8 cellular contexts compared by ENCODE assay signal in genomic region chr17:45197555-45198334, GRCh38. TPM values are rescaled to one million over a fixed set of nuclear protein-coding genes. Genes with fewer than 3 reads are reported as not detected.
DNase-seq lines count a peak whose midpoint lies in the region; ATAC-seq and TF ChIP-seq lines count a peak whose summit lies in the region.

No MANE protein-coding gene starts in this region.

- in situ Hi-C loops in KBM-7 (cut with MboI; ENCODE audit: low pct_unique_long_range_greater_than_20kb, low sequenced_read_pairs), result no loop called here
- in situ Hi-C loops in Panc1 (cut with HindIII; ENCODE audit: low pct_unique_long_range_greater_than_20kb, low sequenced_read_pairs), result no loop called here

- no peak overlapping the region for H3K4me3 Mint-ChIP-seq in activated T-helper 1 cell treated with anti-CD3 and anti-CD28 coated beads, Interleukin-12 subunit alpha, Interleukin-12 subunit beta, Interleukin-2, Interleukin-4 antibody, amounts not matched to agents 30 ng/mL and 10 ng/mL and 1 ng/mL, durations not matched to agents 14 hours and 24 hours and 36 hours
- no peak overlapping the region for H3K4me3 Mint-ChIP-seq in natural killer cell treated with Interleukin-12 subunit alpha and Interleukin-12 subunit beta and Interleukin-15 and Interleukin-18, amount 100 ng/mL, for 72 hours
- H3K4me3 Mint-ChIP-seq in stimulated activated naive B cell treated with anti-CD40 and anti-IgM and Interleukin-4, amounts not matched to agents 10 μg/mL and 1 μg/mL and 100 μg/mL, for 72 hours, result no peak overlapping the region

- H3K27me3 ChIP-seq in BJ (ENCODE audit: control insufficient read depth, insufficient read depth, low read length) (no peaks in the 10 kb centered on the region), Panc1 (ENCODE audit: control insufficient read depth, insufficient read depth, low read length) (no peaks in the 10 kb centered on the region)

- H3K4me1 Mint-ChIP-seq in activated T-helper 1 cell treated with anti-CD3 and anti-CD28 coated beads, Interleukin-12 subunit alpha, Interleukin-12 subunit beta, Interleukin-2, Interleukin-4 antibody, amounts not matched to agents 30 ng/mL and 10 ng/mL and 1 ng/mL, durations not matched to agents 14 hours and 24 hours and 36 hours (ENCODE audit: low read depth), result no peaks in the 10 kb centered on the region
- no peaks in the 10 kb centered on the region for H3K4me1 Mint-ChIP-seq in natural killer cell treated with Interleukin-12 subunit alpha and Interleukin-12 subunit beta and Interleukin-15 and Interleukin-18, amount 100 ng/mL, for 72 hours (ENCODE audit: low read depth in 2 of 2)
- peaks cover 3 to 10% of the 10 kb centered on the region in 2 donors for H3K4me1 Mint-ChIP-seq in stimulated activated naive B cell treated with anti-CD40 and anti-IgM and Interleukin-4, amounts not matched to agents 10 μg/mL and 1 μg/mL and 100 μg/mL, for 72 hours

- DNase-seq in BJ (ENCODE audit: low read depth) (no peak), KBM-7 (peak; percentile 91), Panc1 (ENCODE audit: low read depth, low spot score) (peak; percentile 61), fibroblast of mammary gland (ENCODE audit: low read depth) (peak; percentile 83)
- peak; percentile 79 for DNase-seq in activated T-helper 1 cell treated with anti-CD3 and anti-CD28 coated beads, Interleukin-12 subunit alpha, Interleukin-12 subunit beta, Interleukin-2, Interleukin-4 antibody, amounts not matched to agents 30 ng/mL and 10 ng/mL and 1 ng/mL, durations not matched to agents 14 hours and 24 hours and 36 hours (ENCODE audit: low spot score)
- DNase-seq in natural killer cell treated with Interleukin-12 subunit alpha and Interleukin-12 subunit beta and Interleukin-15 and Interleukin-18, amount 100 ng/mL, for 72 hours (ENCODE audit: low spot score), result peak; percentile 91
- DNase-seq in stimulated activated naive B cell treated with anti-CD40 and anti-IgM and Interleukin-4, amounts not matched to agents 10 μg/mL and 1 μg/mL and 100 μg/mL, for 72 hours, result peak; percentile 86

- H3K36me3 ChIP-seq in BJ (ENCODE audit: control insufficient read depth, insufficient read depth, low read length) (no peaks in the 10 kb centered on the region), Panc1 (ENCODE audit: control insufficient read depth, insufficient read depth, low read length) (no peaks in the 10 kb centered on the region)

- no peaks in the 10 kb centered on the region for H3K9me3 ChIP-seq in Panc1 (ENCODE audit: control insufficient read depth, insufficient read depth, low read depth, low read length)

- peaks cover 18% of the 10 kb centered on the region for H3K4me1 ChIP-seq in Panc1 (ENCODE audit: control insufficient read depth, insufficient read depth, low read length)

- peak; percentile 64 for ATAC-seq in GM19438 (IDR thresholded peaks at IDR 0.05; ENCODE audit: low read depth, unreplicated experiment)
- peak; percentile 100 for ATAC-seq in Panc1
- peak; percentile 99 to 100 for ATAC-seq in natural killer cell treated with Interleukin-12 subunit alpha and Interleukin-12 subunit beta and Interleukin-15 and Interleukin-18, amount 100 ng/mL, for 72 hours
- peak; percentile 99 for ATAC-seq in stimulated activated naive B cell treated with anti-CD40 and anti-IgM and Interleukin-4, amounts not matched to agents 10 μg/mL and 1 μg/mL and 100 μg/mL, for 72 hours (replicated peaks)

- intact Hi-C loops in Panc1 (cut with micrococcal nuclease; ENCODE audit: unreplicated experiment), result loop anchor here (1.0 kb wide), 1 partner anchor 62 kb away; the partner anchor contains the start of gene ACBD4
- intact Hi-C loops in activated T-helper 1 cell treated with anti-CD3 and anti-CD28 coated beads, Interleukin-12 subunit alpha, Interleukin-12 subunit beta, Interleukin-2, Interleukin-4 antibody, amounts not matched to agents 30 ng/mL and 10 ng/mL and 1 ng/mL, durations not matched to agents 14 hours and 24 hours and 36 hours (cut with micrococcal nuclease), result loop anchor here (1.0 to 2.0 kb wide), 3 partner anchors 45 to 62 kb away; partner anchors contain the start of genes ACBD4 and HEXIM1

- H3K9me3 Mint-ChIP-seq in activated T-helper 1 cell treated with anti-CD3 and anti-CD28 coated beads, Interleukin-12 subunit alpha, Interleukin-12 subunit beta, Interleukin-2, Interleukin-4 antibody, amounts not matched to agents 30 ng/mL and 10 ng/mL and 1 ng/mL, durations not matched to agents 14 hours and 24 hours and 36 hours, result no peaks in the 10 kb centered on the region
- H3K9me3 Mint-ChIP-seq in natural killer cell treated with Interleukin-12 subunit alpha and Interleukin-12 subunit beta and Interleukin-15 and Interleukin-18, amount 100 ng/mL, for 72 hours, result no peaks in the 10 kb centered on the region
- no peaks in the 10 kb centered on the region for H3K9me3 Mint-ChIP-seq in stimulated activated naive B cell treated with anti-CD40 and anti-IgM and Interleukin-4, amounts not matched to agents 10 μg/mL and 1 μg/mL and 100 μg/mL, for 72 hours

- peak overlapping the region; percentile 88 for H3K27ac ChIP-seq in Panc1 (ENCODE audit: low read length)

- no TSS peak for BruUV-seq in Panc1 (replicated peaks; lab: Mats Ljungman, UMichigan)

- POLR2A ChIA-PET in BJ (lab: Charles Lee), result interaction anchor here (0.6 to 1.8 kb wide), 3 partner anchors 47 to 51 kb away, joined by 3 to 21 read pairs (median 4); partner anchors contain the start of gene HEXIM1
- POLR2A ChIA-PET in Panc1 (lab: Charles Lee), result interaction anchor here (0.6 to 2.0 kb wide), 3 partner anchors 14 to 49 kb away, joined by 3 to 11 read pairs (median 11); partner anchors contain the start of gene HEXIM1

- no peaks in the 10 kb centered on the region for H3K27me3 Mint-ChIP-seq in activated T-helper 1 cell treated with anti-CD3 and anti-CD28 coated beads, Interleukin-12 subunit alpha, Interleukin-12 subunit beta, Interleukin-2, Interleukin-4 antibody, amounts not matched to agents 30 ng/mL and 10 ng/mL and 1 ng/mL, durations not matched to agents 14 hours and 24 hours and 36 hours (ENCODE audit: insufficient read depth)
- H3K27me3 Mint-ChIP-seq in natural killer cell treated with Interleukin-12 subunit alpha and Interleukin-12 subunit beta and Interleukin-15 and Interleukin-18, amount 100 ng/mL, for 72 hours, result no peaks in the 10 kb centered on the region
- H3K27me3 Mint-ChIP-seq in stimulated activated naive B cell treated with anti-CD40 and anti-IgM and Interleukin-4, amounts not matched to agents 10 μg/mL and 1 μg/mL and 100 μg/mL, for 72 hours, result no peaks in the 10 kb centered on the region

- no peak overlapping the region for H3K27ac Mint-ChIP-seq in activated T-helper 1 cell treated with anti-CD3 and anti-CD28 coated beads, Interleukin-12 subunit alpha, Interleukin-12 subunit beta, Interleukin-2, Interleukin-4 antibody, amounts not matched to agents 30 ng/mL and 10 ng/mL and 1 ng/mL, durations not matched to agents 14 hours and 24 hours and 36 hours
- no peak overlapping the region for H3K27ac Mint-ChIP-seq in natural killer cell treated with Interleukin-12 subunit alpha and Interleukin-12 subunit beta and Interleukin-15 and Interleukin-18, amount 100 ng/mL, for 72 hours
- peak overlapping the region; percentile 62 for H3K27ac Mint-ChIP-seq in stimulated activated naive B cell treated with anti-CD40 and anti-IgM and Interleukin-4, amounts not matched to agents 10 μg/mL and 1 μg/mL and 100 μg/mL, for 72 hours

- H3K36me3 Mint-ChIP-seq in activated T-helper 1 cell treated with anti-CD3 and anti-CD28 coated beads, Interleukin-12 subunit alpha, Interleukin-12 subunit beta, Interleukin-2, Interleukin-4 antibody, amounts not matched to agents 30 ng/mL and 10 ng/mL and 1 ng/mL, durations not matched to agents 14 hours and 24 hours and 36 hours (ENCODE audit: low read depth), result no peaks in the 10 kb centered on the region
- H3K36me3 Mint-ChIP-seq in natural killer cell treated with Interleukin-12 subunit alpha and Interleukin-12 subunit beta and Interleukin-15 and Interleukin-18, amount 100 ng/mL, for 72 hours, result no peaks in the 10 kb centered on the region
- H3K36me3 Mint-ChIP-seq in stimulated activated naive B cell treated with anti-CD40 and anti-IgM and Interleukin-4, amounts not matched to agents 10 μg/mL and 1 μg/mL and 100 μg/mL, for 72 hours, result no peaks in the 10 kb centered on the region

- TF ChIP-seq CTCF in BJ (IDR thresholded peaks at IDR 0.05; ENCODE audit: insufficient read depth, low read depth, low read length) (peak; percentile 100), Panc1 (IDR thresholded peaks at IDR 0.05) (peak; percentile 97), fibroblast of mammary gland (conservative IDR thresholded peaks at IDR 0.05; ENCODE audit: control insufficient read depth, insufficient read depth, low read depth, low read length) (peak; percentile 90)

- H3K4me3 ChIP-seq in BJ (ENCODE audit: low read depth, low read length) (no peak overlapping the region), Panc1 (ENCODE audit: low read depth in 2 of 2, low read length in 2 of 2) (peak overlapping the region in 1 of 2 experiments; percentile 32; a peak in 2 of 4 replicates), fibroblast of mammary gland (ENCODE audit: control insufficient read depth, low read depth, low read length) (no peak overlapping the region)

- CTCF ChIA-PET in BJ (lab: Yijun Ruan, JAX), result interaction anchor here (0.7 to 9.6 kb wide), 45 partner anchors 9 to 907 kb away, joined by 3 to 210 read pairs (median 5); partner anchors contain the start of genes ACBD4, FMNL1, HEXIM1 and HEXIM2
- CTCF ChIA-PET in Panc1 (lab: Charles Lee), result interaction anchor here (0.6 to 3.3 kb wide), 12 partner anchors 9 to 80 kb away, joined by 3 to 58 read pairs (median 3); partner anchors contain the start of genes ACBD4, HEXIM1 and HEXIM2

RNA-seq across cellular contexts. Expression of gene FMNL1, which starts 23.9 kb away (rescaled TPM):
- polyA plus RNA-seq in BJ (2011; rRNA removed), result 2.0 TPM in 2 replicates
- 3.0 and 5.8 TPM in 2 replicates for polyA minus RNA-seq in BJ (2011; rRNA and poly(A)+ RNA removed)
- 20.0 TPM for total RNA-seq in Panc1 (2021; ENCODE audit: unreplicated experiment)
- polyA plus RNA-seq in Panc1 (2012; ENCODE audit: insufficient read length), result 23.8 TPM
- 363 and 374 TPM in 2 replicates for total RNA-seq in activated T-helper 1 cell treated with anti-CD3 and anti-CD28 coated beads, Interleukin-12 subunit alpha, Interleukin-12 subunit beta, Interleukin-2, Interleukin-4 antibody, amounts not matched to agents 30 ng/mL and 10 ng/mL and 1 ng/mL, durations not matched to agents 14 hours and 24 hours and 36 hours
- total RNA-seq in natural killer cell treated with Interleukin-12 subunit alpha and Interleukin-12 subunit beta and Interleukin-15 and Interleukin-18, amount 100 ng/mL, for 72 hours, result 100 to 1,000 TPM; 280 to 380 TPM

RNA-seq across cellular contexts. Expression of gene HEXIM2, which starts 36.1 kb away (rescaled TPM):
- 3.9 and 6.3 TPM in 2 replicates for polyA plus RNA-seq in BJ (2011; rRNA removed)
- polyA minus RNA-seq in BJ (2011; rRNA and poly(A)+ RNA removed), result 1.8 and 2.3 TPM in 2 replicates
- 4.5 TPM for total RNA-seq in Panc1 (2021; ENCODE audit: unreplicated experiment)
- 10.5 TPM for polyA plus RNA-seq in Panc1 (2012; ENCODE audit: insufficient read length)
- 6.7 and 7.1 TPM in 2 replicates for total RNA-seq in activated T-helper 1 cell treated with anti-CD3 and anti-CD28 coated beads, Interleukin-12 subunit alpha, Interleukin-12 subunit beta, Interleukin-2, Interleukin-4 antibody, amounts not matched to agents 30 ng/mL and 10 ng/mL and 1 ng/mL, durations not matched to agents 14 hours and 24 hours and 36 hours
- 10 to 100 TPM in 1 of 2 donors, 1 to 10 TPM in 1; 6.1 to 10.7 TPM for total RNA-seq in natural killer cell treated with Interleukin-12 subunit alpha and Interleukin-12 subunit beta and Interleukin-15 and Interleukin-18, amount 100 ng/mL, for 72 hours

RNA-seq across cellular contexts. Expression of gene HEXIM1, which starts 49.5 kb away (rescaled TPM):
- polyA plus RNA-seq in BJ (2011; rRNA removed), result 16.0 and 16.7 TPM in 2 replicates
- polyA minus RNA-seq in BJ (2011; rRNA and poly(A)+ RNA removed), result 10.3 and 11.2 TPM in 2 replicates
- 59.1 TPM for total RNA-seq in Panc1 (2021; ENCODE audit: unreplicated experiment)
- polyA plus RNA-seq in Panc1 (2012; ENCODE audit: insufficient read length), result 80.0 TPM
- total RNA-seq in activated T-helper 1 cell treated with anti-CD3 and anti-CD28 coated beads, Interleukin-12 subunit alpha, Interleukin-12 subunit beta, Interleukin-2, Interleukin-4 antibody, amounts not matched to agents 30 ng/mL and 10 ng/mL and 1 ng/mL, durations not matched to agents 14 hours and 24 hours and 36 hours, result 65.9 and 67.9 TPM in 2 replicates
- 10 to 100 TPM; 48.0 to 66.9 TPM for total RNA-seq in natural killer cell treated with Interleukin-12 subunit alpha and Interleukin-12 subunit beta and Interleukin-15 and Interleukin-18, amount 100 ng/mL, for 72 hours

Comparison
In these comparisons a context has a peak if more than half of its experiments do, and no peak if none do; other contexts are left out.
1. RNA of gene FMNL1, which starts 23.9 kb away (total RNA-seq): 280 to 380 TPM in natural killer cell treated with Interleukin-12 subunit alpha and Interleukin-12 subunit beta and Interleukin-15 and Interleukin-18, amount 100 ng/mL, for 72 hours and 363 to 374 TPM in activated T-helper 1 cell treated with anti-CD3 and anti-CD28 coated beads, Interleukin-12 subunit alpha, Interleukin-12 subunit beta, Interleukin-2, Interleukin-4 antibody, amounts not matched to agents 30 ng/mL and 10 ng/mL and 1 ng/mL, durations not matched to agents 14 hours and 24 hours and 36 hours; 20.0 TPM in Panc1 (single experiment); every median in the first group is over 10 times any median in the second.
2. Peak in every context shown above with its lines, with median percentiles within 50 percentile points of each other: CTCF ChIP-seq and ATAC-seq.